10 cellular contexts compared by ENCODE assay signal in the genomic region with DNA sequence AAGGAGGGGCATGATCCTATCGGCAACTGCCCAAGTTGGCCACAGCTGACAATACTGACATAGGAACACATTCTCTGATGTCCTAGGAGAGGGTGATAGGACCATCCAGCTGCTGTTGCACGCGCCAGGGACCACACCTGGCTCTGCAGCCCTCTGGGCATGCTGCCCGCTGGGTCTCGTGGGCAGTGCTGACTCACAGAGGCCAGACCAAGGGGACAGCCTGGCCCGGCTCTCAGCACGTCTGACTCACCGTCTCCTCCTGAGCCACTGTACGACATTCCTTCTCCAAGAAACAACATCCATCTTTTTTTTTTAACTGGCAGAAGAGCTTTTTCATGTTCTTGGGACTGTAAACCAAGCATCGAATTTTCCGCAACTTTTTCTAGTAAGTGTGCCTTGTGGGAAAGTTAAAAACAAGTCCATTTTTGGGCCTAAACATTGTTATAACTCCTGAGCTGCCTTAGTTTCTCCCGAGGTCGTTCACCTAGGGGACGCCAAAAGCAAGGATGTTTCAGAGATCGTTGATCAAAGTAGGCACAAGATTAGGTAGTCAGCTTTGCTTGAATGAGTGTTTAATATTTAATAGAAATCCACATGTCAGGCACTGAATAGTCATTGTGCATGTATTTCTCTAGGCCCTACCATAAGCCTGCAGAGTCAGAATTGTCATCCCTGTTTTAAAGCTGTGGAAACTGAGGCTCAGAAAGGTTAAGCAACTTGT.
DNase-seq lines count a peak whose midpoint lies in the region; ATAC-seq and TF ChIP-seq lines count a peak whose summit lies in the region.
"Had no signal": no experiment of that assay in that cellular context is flagged by ENCODE, and none has a peak within 500 bp of the region (broad histone marks: within the 10 kb centered on the region; RNA-seq: fewer than 3 reads in every experiment).

No MANE protein-coding gene starts in this region.

- TF ChIP-seq EP300 in upper lobe of left lung (IDR thresholded peaks at IDR 0.05), result no peak

- no peak overlapping the region for H3K4me3 ChIP-seq in brain microvascular endothelial cell (ENCODE audit: low read depth, low read length)
- no peak overlapping the region for H3K4me3 ChIP-seq in upper lobe of left lung
- H3K4me3 ChIP-seq: skin epidermis had no signal

- DNase-seq in HT1080 (ENCODE audit: low read depth) (peak; percentile 98), brain microvascular endothelial cell (peak; percentile 96), kidney tubule cell (ENCODE audit: low spot score) (peak; percentile 99), upper lobe of left lung (peak; percentile 57 to 87), NCI-H2171 treated with DMSO at 0.1 percent for 48 hours (lab: John Stamatoyannopoulos, UW) (no peak), NCI-H510A (lab: John Stamatoyannopoulos, UW) (no peak)
- DNase-seq in stimulated activated naive CD4-positive, alpha-beta T cell (lab: John Stamatoyannopoulos, UW), result no peak
- DNase-seq: WERI-Rb-1 had no signal

- in situ Hi-C loops in brain microvascular endothelial cell (cut with HindIII; ENCODE audit: low pct_ligation_motif_present, low sequenced_read_pairs), result no loop called here

- no peaks in the 10 kb centered on the region for H3K9me3 ChIP-seq in upper lobe of left lung

- no peak for TF ChIP-seq CTCF in brain microvascular endothelial cell (IDR thresholded peaks at IDR 0.05; ENCODE audit: low read depth, low read length, missing control alignments)
- TF ChIP-seq CTCF in upper lobe of left lung (IDR thresholded peaks at IDR 0.05), result no peak

- H3K36me3 ChIP-seq in brain microvascular endothelial cell (replicated peaks), result no peaks in the 10 kb centered on the region
- H3K36me3 ChIP-seq in upper lobe of left lung, result no peaks in the 10 kb centered on the region
- H3K36me3 ChIP-seq: WERI-Rb-1 had no signal

- no peak for TF ChIP-seq POLR2A in upper lobe of left lung (IDR thresholded peaks at IDR 0.05)

- H3K27ac ChIP-seq in brain microvascular endothelial cell (peak overlapping the region; percentile 21), upper lobe of left lung (no peak overlapping the region)
- H3K27ac ChIP-seq: WERI-Rb-1 had no signal

- H3K27me3 ChIP-seq in brain microvascular endothelial cell (replicated peaks) (no peaks in the 10 kb centered on the region), upper lobe of left lung (no peaks in the 10 kb centered on the region)

- ATAC-seq in upper lobe of left lung (ENCODE audit: low FRiP score in 2 of 2), result peak; percentile 81 to 93
- no peak for ATAC-seq in activated CD4-positive, CD25-positive, alpha-beta regulatory T cell treated with anti-CD3 and anti-CD28 coated beads, Interleukin-2, amount 50 U/mL, for 24 hours

- 75 to 83% methylated on average over 15 of the region's 15 CpGs for WGBS in upper lobe of left lung, 2 donors

- no peaks in the 10 kb centered on the region for H3K4me1 ChIP-seq in upper lobe of left lung

Comparison
In these comparisons a context has a peak if more than half of its experiments do, and no peak if none do; other contexts are left out.
1. DNase-seq: peak in HT1080 (single experiment), brain microvascular endothelial cell (single experiment), kidney tubule cell (single experiment) and upper lobe of left lung (2 of 2); none in NCI-H2171 treated with DMSO at 0.1 percent for 48 hours (single experiment), NCI-H510A (single experiment) and stimulated activated naive CD4-positive, alpha-beta T cell (0 of 6).
2. ATAC-seq: peak in upper lobe of left lung (2 of 2); none in activated CD4-positive, CD25-positive, alpha-beta regulatory T cell treated with anti-CD3 and anti-CD28 coated beads, Interleukin-2, amount 50 U/mL, for 24 hours (0 of 2).